In the genomic region with DNA sequence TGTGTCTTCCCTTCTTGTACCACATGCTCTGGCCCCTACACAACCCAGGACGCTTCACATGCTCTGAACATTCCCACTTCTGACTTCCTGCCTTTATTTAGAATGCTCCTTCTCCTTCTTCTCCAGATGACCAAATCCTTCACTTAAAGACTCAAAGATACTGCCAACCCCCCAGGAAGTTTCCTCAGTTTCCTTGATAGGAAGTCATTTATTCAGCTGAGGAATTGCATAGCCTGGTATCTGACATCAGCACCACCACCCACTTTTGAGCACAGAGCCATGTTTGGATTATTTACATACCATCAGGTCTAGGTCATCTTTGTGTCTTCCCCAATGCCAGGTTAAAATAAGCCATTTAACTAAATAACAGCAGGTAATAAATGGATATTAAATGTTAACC, we compare ENCODE assay signal across 18 cellular contexts. TPM values are rescaled to one million over a fixed set of nuclear protein-coding genes. Genes with fewer than 3 reads are reported as not detected.
DNase-seq lines count a peak whose midpoint lies in the region; TF ChIP-seq lines count a peak whose summit lies in the region.
"Had no signal": no experiment of that assay in that cellular context is flagged by ENCODE, and none has a peak within 500 bp of the region (broad histone marks: within the 10 kb centered on the region; RNA-seq: fewer than 3 reads in every experiment).

No MANE protein-coding gene starts in this region.

- TF ChIP-seq CTCF in epithelial cell of esophagus (IDR thresholded peaks at IDR 0.05; ENCODE audit: insufficient read depth, low read depth, low read length, missing control alignments) (no peak), osteoblast (IDR thresholded peaks at IDR 0.05; ENCODE audit: extremely low read depth, low read depth, low read length) (no peak), PC-9 (conservative IDR thresholded peaks at IDR 0.05) (no peak), ascending aorta (IDR thresholded peaks at IDR 0.05) (no peak)

- H3K9me3 ChIP-seq in osteoblast (ENCODE audit: low read depth, low read length): no peaks in the 10 kb centered on the region
- no peaks in the 10 kb centered on the region for H3K9me3 ChIP-seq in PC-9 (ENCODE audit: insufficient read depth, low read depth)
- H3K9me3 ChIP-seq in ascending aorta: no peaks in the 10 kb centered on the region
- H3K9me3 ChIP-seq: thoracic aorta had no signal

- no peak overlapping the region for H2AFZ ChIP-seq in osteoblast (ENCODE audit: low read length)
- H2AFZ ChIP-seq in PC-9: no peak overlapping the region

- POLR2A ChIA-PET in PC-9 (lab: Charles Lee; ENCODE audit: unreplicated experiment): no interaction called here

- no peak overlapping the region for H3K4me3 ChIP-seq in epithelial cell of esophagus (ENCODE audit: low read length)
- H3K4me3 ChIP-seq in osteoblast (ENCODE audit: insufficient read depth, low read length): no peak overlapping the region
- no peak overlapping the region for H3K4me3 ChIP-seq in PC-9
- no peak overlapping the region for H3K4me3 ChIP-seq in ascending aorta
- H3K4me3 ChIP-seq: cardiac muscle cell, heart left ventricle, K562, thoracic aorta had no signal

- CTCF ChIA-PET in PC-9 (lab: Charles Lee): no interaction called here

- H3K4me1 ChIP-seq in osteoblast (ENCODE audit: insufficient read depth, low read length): peaks cover 2% of the 10 kb centered on the region
- H3K4me1 ChIP-seq in PC-9 (replicated peaks; ENCODE audit: insufficient read depth): peaks cover 9% of the 10 kb centered on the region; the same call in 1 of the 2 replicates
- no peaks in the 10 kb centered on the region for H3K4me1 ChIP-seq in ascending aorta

- H3K27me3 ChIP-seq in osteoblast (ENCODE audit: insufficient read depth, low read length) (no peaks in the 10 kb centered on the region), PC-9 (ENCODE audit: insufficient read depth, low read depth) (no peaks in the 10 kb centered on the region), ascending aorta (no peaks in the 10 kb centered on the region)
- H3K27me3 ChIP-seq: cardiac muscle cell, heart left ventricle had no signal

- H3F3A ChIP-seq in PC-9 (ENCODE audit: insufficient read depth, low read depth): no peaks in the 10 kb centered on the region; the same call in 1 of the 2 replicates

- intact Hi-C loops in PC-9 (cut with micrococcal nuclease; ENCODE audit: unreplicated experiment) (no loop called here), head of caudate nucleus (cut with DNase I) (no loop called here), posterior vena cava (cut with DNase I) (no loop called here), ascending aorta (cut with DNase I) (no loop called here)

- DNase-seq in EL: peak; percentile 65
- peak; percentile 81 for DNase-seq in NCI-H226
- DNase-seq in epithelial cell of esophagus (ENCODE audit: low read depth): peak; percentile 44
- peak; percentile 86 for DNase-seq in osteoblast (ENCODE audit: insufficient read length, low spot score, missing footprints)
- DNase-seq in PC-9: no peak
- DNase-seq in head of caudate nucleus: no peak
- no peak for DNase-seq in posterior vena cava (ENCODE audit: low spot score)
- no peak for DNase-seq in ascending aorta (ENCODE audit: low spot score in 2 of 2)
- DNase-seq: activated CD8-positive, alpha-beta memory T cell treated with anti-CD3 and anti-CD28 coated beads for 24 hours; activated gamma-delta T cell; CD8-positive, alpha-beta T cell; endodermal cell; GF-D8; heart left ventricle; NCI-H1417 treated with DMSO at 0.1 percent for 48 hours had no signal

- no peaks in the 10 kb centered on the region for H3K9me2 ChIP-seq in PC-9 (ENCODE audit: insufficient read depth)

- no peaks in the 10 kb centered on the region for H4K20me1 ChIP-seq in osteoblast (ENCODE audit: insufficient read depth, low read length)
- no peaks in the 10 kb centered on the region for H4K20me1 ChIP-seq in PC-9 (ENCODE audit: insufficient read depth)

- no TSS peak for BruUV-seq in PC-9 (replicated peaks; lab: Mats Ljungman, UMichigan)

- H3K79me2 ChIP-seq in osteoblast (ENCODE audit: insufficient read depth, low read length) (no peaks in the 10 kb centered on the region), PC-9 (ENCODE audit: low read depth) (no peaks in the 10 kb centered on the region)

- H3K36me3 ChIP-seq in osteoblast (ENCODE audit: insufficient read depth, low read length) (no peaks in the 10 kb centered on the region), PC-9 (ENCODE audit: low read depth) (no peaks in the 10 kb centered on the region), ascending aorta (no peaks in the 10 kb centered on the region)
- H3K36me3 ChIP-seq: cardiac muscle cell, heart left ventricle, thoracic aorta had no signal

- no peak overlapping the region for H3K27ac ChIP-seq in osteoblast (ENCODE audit: low read depth, low read length)
- no peak overlapping the region for H3K27ac ChIP-seq in PC-9
- H3K27ac ChIP-seq in ascending aorta: no peak overlapping the region
- H3K27ac ChIP-seq: cardiac muscle cell, heart left ventricle, thoracic aorta had no signal

- no peak overlapping the region for H3K4me2 ChIP-seq in osteoblast (ENCODE audit: insufficient read depth, low read length)
- H3K4me2 ChIP-seq in PC-9: no peak overlapping the region

RNA-seq across cellular contexts. Expression of gene GFI1, which starts 42.4 kb away (rescaled TPM):
- under 0.01 TPM in 1 of 2 replicates, not detected in the other for total RNA-seq in osteoblast
- total RNA-seq in PC-9 (2021): 0.35 and 0.53 TPM in 2 replicates
- 1 to 10 TPM in 1 of 2 donors, under 1 TPM in 1; 0.76 to 1.1 TPM for total RNA-seq in posterior vena cava
- total RNA-seq in ascending aorta: not detected

Comparison
In these comparisons a context has a peak if more than half of its experiments do, and no peak if none do; other contexts are left out.
1. DNase-seq: peak in EL (single experiment), NCI-H226 (single experiment), epithelial cell of esophagus (single experiment) and osteoblast (single experiment); none in PC-9 (0 of 2), head of caudate nucleus (0 of 42), posterior vena cava (single experiment) and ascending aorta (0 of 2).